In the genomic region with DNA sequence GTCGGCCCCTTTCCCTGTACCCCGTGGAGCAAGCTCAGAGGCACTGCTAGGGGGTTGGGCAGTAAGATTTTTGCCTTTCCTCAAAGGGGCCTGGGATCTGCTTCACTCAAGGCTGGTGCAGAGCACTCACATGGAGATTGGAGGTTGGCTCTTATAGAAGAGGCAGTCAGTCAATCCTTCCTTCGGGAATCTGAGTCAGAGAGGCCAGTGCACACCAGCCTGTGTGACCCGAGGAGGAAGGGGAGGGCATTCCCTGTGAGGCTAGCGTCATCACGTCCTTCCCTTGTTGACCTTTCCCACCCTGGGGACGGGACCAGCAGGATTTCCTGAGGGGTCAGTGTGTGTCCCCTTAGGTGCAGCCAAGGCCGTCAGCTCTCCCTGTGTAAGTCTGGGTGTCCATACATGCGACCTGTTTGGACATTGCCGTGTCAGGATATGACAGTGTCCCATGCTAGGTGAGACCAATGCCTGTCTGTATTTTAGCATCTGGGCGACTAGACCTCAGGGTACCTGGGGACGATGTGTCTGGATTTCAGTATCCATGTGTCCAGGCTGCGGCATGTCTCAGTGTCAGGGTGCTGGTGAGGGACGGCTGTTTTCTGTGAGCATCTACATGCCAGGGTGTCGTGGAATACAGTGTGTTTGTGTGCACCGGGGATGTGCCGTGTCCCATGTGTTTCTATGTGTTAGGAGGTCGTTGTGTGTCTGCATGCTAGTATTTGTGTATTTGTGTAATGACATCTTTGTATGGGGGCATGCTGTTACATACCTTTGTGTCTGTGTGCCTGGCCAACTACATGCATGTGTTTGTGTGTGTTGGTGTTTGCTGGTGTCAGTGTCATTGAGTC, we compare ENCODE assay signal across 15 cellular contexts. TPM values are rescaled to one million over a fixed set of nuclear protein-coding genes. Genes with fewer than 3 reads are reported as not detected.
DNase-seq lines count a peak whose midpoint lies in the region; ATAC-seq, FAIRE-seq and TF ChIP-seq lines count a peak whose summit lies in the region.
"Had no signal": no experiment of that assay in that cellular context is flagged by ENCODE, and none has a peak within 500 bp of the region (broad histone marks: within the 10 kb centered on the region; RNA-seq: fewer than 3 reads in every experiment).

No MANE protein-coding gene starts in this region.

- CTCF ChIA-PET in Caco-2 (lab: Charles Lee), result interaction anchor here (1.1 to 1.8 kb wide), 2 partner anchors 78 to 107 kb away, joined by 3 to 14 read pairs; partner anchors contain the start of gene TPD52L2

- H3K4me1 ChIP-seq in Caco-2, result peaks cover 23% of the 10 kb centered on the region
- peaks cover 11 to 13% of the 10 kb centered on the region in 2 donors for H3K4me1 ChIP-seq in neuronal stem cell (ENCODE audit: control insufficient read depth in 2 of 2, insufficient read depth in 1 of 2, low read depth in 1 of 2, low read length in 2 of 2)

- no peak for ATAC-seq in GM21825 (IDR thresholded peaks at IDR 0.05; ENCODE audit: unreplicated experiment)

- H2AK5ac ChIP-seq in neuronal stem cell (ENCODE audit: low read depth, low read length), result peak overlapping the region; percentile 80

- no peak overlapping the region for H2BK15ac ChIP-seq in neuronal stem cell (ENCODE audit: low read length)

- H3K14ac ChIP-seq in neuronal stem cell (ENCODE audit: low read length), result no peak overlapping the region

- H3K27me3 ChIP-seq in Caco-2 (replicated peaks; ENCODE audit: control insufficient read depth, insufficient read depth, low read length), result no peaks in the 10 kb centered on the region
- H3K27me3 ChIP-seq in neuronal stem cell (ENCODE audit: control insufficient read depth in 3 of 3, insufficient read depth in 3 of 3, low read depth in 1 of 3, low read length in 3 of 3), result peaks cover 0 to 9% (median 0%) of the 10 kb centered on the region in 3 experiments
- H3K27me3 ChIP-seq: brain microvascular endothelial cell had no signal

- no CpG with 5 or more reads among the region's 18 CpGs for WGBS in neuronal stem cell (ENCODE audit: extremely low coverage in 2 of 2, insufficient read length in 2 of 2, insufficient replicate concordance in 1 of 2), 2 donors

- no peak overlapping the region for H2AFZ ChIP-seq in neuronal stem cell (ENCODE audit: low read length)

- no peak overlapping the region for H3K23ac ChIP-seq in neuronal stem cell (ENCODE audit: low read depth, low read length, poor library complexity)

- peak overlapping the region; percentile 59 for H4K91ac ChIP-seq in neuronal stem cell (ENCODE audit: low read depth, low read length, poor library complexity)

- no peak overlapping the region for H3K4me2 ChIP-seq in neuronal stem cell (ENCODE audit: insufficient read depth, low read length, poor library complexity, severe bottlenecking)

- H3K4me1 Mint-ChIP-seq in Caco-2 (ENCODE audit: low read depth, unreplicated experiment) (peaks cover 18% of the 10 kb centered on the region), brain (peaks cover 45% of the 10 kb centered on the region)
- peaks cover 40% of the 10 kb centered on the region for H3K4me1 Mint-ChIP-seq in activated T-helper 1 cell treated with anti-CD3 and anti-CD28 coated beads, Interleukin-12 subunit alpha, Interleukin-12 subunit beta, Interleukin-2, Interleukin-4 antibody, amounts not matched to agents 30 ng/mL and 10 ng/mL and 1 ng/mL, durations not matched to agents 14 hours and 24 hours and 36 hours (ENCODE audit: low read depth)

- H3K27ac Mint-ChIP-seq in Caco-2 (ENCODE audit: unreplicated experiment), result no peak overlapping the region
- H3K27ac Mint-ChIP-seq in brain, result peak overlapping the region; percentile 24 to 88 (median 58)
- no peak overlapping the region for H3K27ac Mint-ChIP-seq in activated T-helper 1 cell treated with anti-CD3 and anti-CD28 coated beads, Interleukin-12 subunit alpha, Interleukin-12 subunit beta, Interleukin-2, Interleukin-4 antibody, amounts not matched to agents 30 ng/mL and 10 ng/mL and 1 ng/mL, durations not matched to agents 14 hours and 24 hours and 36 hours

- H3K27me3 Mint-ChIP-seq in Caco-2 (ENCODE audit: insufficient read depth, unreplicated experiment) (peaks cover 3% of the 10 kb centered on the region), brain (no peaks in the 10 kb centered on the region)
- peaks cover 2% of the 10 kb centered on the region for H3K27me3 Mint-ChIP-seq in activated T-helper 1 cell treated with anti-CD3 and anti-CD28 coated beads, Interleukin-12 subunit alpha, Interleukin-12 subunit beta, Interleukin-2, Interleukin-4 antibody, amounts not matched to agents 30 ng/mL and 10 ng/mL and 1 ng/mL, durations not matched to agents 14 hours and 24 hours and 36 hours (ENCODE audit: insufficient read depth)

- H3K36me3 Mint-ChIP-seq in Caco-2 (ENCODE audit: insufficient read depth, unreplicated experiment) (peaks cover 26% of the 10 kb centered on the region), brain (peaks cover 3% of the 10 kb centered on the region)
- peaks cover 21% of the 10 kb centered on the region for H3K36me3 Mint-ChIP-seq in activated T-helper 1 cell treated with anti-CD3 and anti-CD28 coated beads, Interleukin-12 subunit alpha, Interleukin-12 subunit beta, Interleukin-2, Interleukin-4 antibody, amounts not matched to agents 30 ng/mL and 10 ng/mL and 1 ng/mL, durations not matched to agents 14 hours and 24 hours and 36 hours (ENCODE audit: low read depth)

- TF ChIP-seq CTCF in Caco-2 (IDR thresholded peaks at IDR 0.05; ENCODE audit: insufficient read depth in 1 of 2, low read depth in 1 of 2, low read length in 1 of 2, severe bottlenecking in 1 of 2, unreplicated experiment in 1 of 2) (no peak), brain (conservative IDR thresholded peaks at IDR 0.05) (no peak)

- H3K36me3 ChIP-seq in Caco-2 (ENCODE audit: control insufficient read depth, insufficient read depth, low read length) (peaks cover 8% of the 10 kb centered on the region), neuronal stem cell (replicated peaks in 1 of 2; ENCODE audit: control insufficient read depth in 2 of 2, insufficient read depth in 2 of 2, low read length in 2 of 2) (peaks cover 8 to 14% of the 10 kb centered on the region in 2 donors)
- H3K36me3 ChIP-seq: SJCRH30 had no signal

- peak overlapping the region; percentile 41 for H3K4ac ChIP-seq in neuronal stem cell (ENCODE audit: low read length)

- peak overlapping the region; percentile 3 for H2BK5ac ChIP-seq in neuronal stem cell (ENCODE audit: low read length)

- H3K9me3 ChIP-seq in Caco-2 (no peaks in the 10 kb centered on the region), neuronal stem cell (replicated peaks in 1 of 2; ENCODE audit: control insufficient read depth in 2 of 2, insufficient read depth in 1 of 2, low read depth in 1 of 2, low read length in 2 of 2) (peaks cover 0 to 6% of the 10 kb centered on the region in 2 donors)
- H3K9me3 ChIP-seq: SJCRH30 had no signal

- H3K79me1 ChIP-seq in neuronal stem cell (ENCODE audit: low read depth, low read length), result peaks cover 2% of the 10 kb centered on the region

- H3K4me3 ChIP-seq in Caco-2 (ENCODE audit: low read depth, low read length), result no peak overlapping the region
- peak overlapping the region in 1 of 2 donors; percentile 47 for H3K4me3 ChIP-seq in neuronal stem cell (ENCODE audit: low read length in 2 of 2)

- H2BK12ac ChIP-seq in neuronal stem cell (ENCODE audit: low read length), result peak overlapping the region; percentile 76

- H2BK120ac ChIP-seq in neuronal stem cell (ENCODE audit: low read depth, low read length), result no peak overlapping the region

- H4K8ac ChIP-seq in neuronal stem cell (ENCODE audit: low read depth, low read length), result peak overlapping the region; percentile 43

- intact Hi-C loops in Caco-2 (cut with micrococcal nuclease; ENCODE audit: unreplicated experiment), result loop anchor here (1.0 to 10.0 kb wide), 3 partner anchors 63 to 188 kb away; partner anchors contain the start of gene TPD52L2
- intact Hi-C loops in activated T-helper 1 cell treated with anti-CD3 and anti-CD28 coated beads, Interleukin-12 subunit alpha, Interleukin-12 subunit beta, Interleukin-2, Interleukin-4 antibody, amounts not matched to agents 30 ng/mL and 10 ng/mL and 1 ng/mL, durations not matched to agents 14 hours and 24 hours and 36 hours (cut with micrococcal nuclease), result loop anchor here (5.0 to 10.0 kb wide), 2 partner anchors 185 to 238 kb away; partner anchors contain the start of genes LIME1 and SLC2A4RG

- peak; percentile 76 for FAIRE-seq in GM12891 (lab: Jason Lieb, UNC)

- H3K18ac ChIP-seq in neuronal stem cell (ENCODE audit: low read length), result no peak overlapping the region

- H3K27ac ChIP-seq in neuronal stem cell (replicated peaks; ENCODE audit: low read length), result no peak overlapping the region
- H3K27ac ChIP-seq: brain microvascular endothelial cell, SJCRH30 had no signal

- H3K4me3 Mint-ChIP-seq in Caco-2 (ENCODE audit: unreplicated experiment), result peak overlapping the region; percentile 63
- peak overlapping the region; percentile 14 to 79 (median 42) for H3K4me3 Mint-ChIP-seq in brain
- H3K4me3 Mint-ChIP-seq in activated T-helper 1 cell treated with anti-CD3 and anti-CD28 coated beads, Interleukin-12 subunit alpha, Interleukin-12 subunit beta, Interleukin-2, Interleukin-4 antibody, amounts not matched to agents 30 ng/mL and 10 ng/mL and 1 ng/mL, durations not matched to agents 14 hours and 24 hours and 36 hours, result no peak overlapping the region

- peak in 1 of 2 experiments; percentile 53 for DNase-seq in Caco-2
- peak; percentile 5 for DNase-seq in GM12891 (ENCODE audit: insufficient read length, low spot score)
- no peak for DNase-seq in neuronal stem cell (ENCODE audit: low spot score)
- DNase-seq in NOMO-1 (lab: John Stamatoyannopoulos, UW; ENCODE audit: unreplicated experiment in 2 of 2), result no peak
- DNase-seq in activated T-cell treated with anti-CD3 and anti-CD28 coated beads, Interleukin-2, amount 50 U/mL, for 48 hours, result no peak
- no peak for DNase-seq in activated T-helper 1 cell treated with anti-CD3 and anti-CD28 coated beads, Interleukin-12 subunit alpha, Interleukin-12 subunit beta, Interleukin-2, Interleukin-4 antibody, amounts not matched to agents 30 ng/mL and 10 ng/mL and 1 ng/mL, durations not matched to agents 14 hours and 24 hours and 36 hours (ENCODE audit: low spot score)
- DNase-seq: activated T-cell treated with anti-CD3 and anti-CD28 coated beads, Interleukin-2, amount 50 U/mL, for 1 hour; brain microvascular endothelial cell; KG1; left colon; NCI-H2029 treated with DMSO at 0.1 percent for 48 hours; stimulated activated CD4-positive, alpha-beta T cell treated with anti-CD3 and anti-CD28 coated beads, Interleukin-12 subunit alpha, Interleukin-12 subunit beta, amount 100 ng/mL, for 4 hours had no signal

- TF ChIP-seq POLR2A in GM12891 (IDR thresholded peaks at IDR 0.05; ENCODE audit: low read depth, low read length), result peak; percentile 85

- H3K9me3 Mint-ChIP-seq in Caco-2 (ENCODE audit: unreplicated experiment), result no peaks in the 10 kb centered on the region
- peaks cover 0 to 2% (median 0%) of the 10 kb centered on the region in 5 experiments for H3K9me3 Mint-ChIP-seq in brain
- H3K9me3 Mint-ChIP-seq in activated T-helper 1 cell treated with anti-CD3 and anti-CD28 coated beads, Interleukin-12 subunit alpha, Interleukin-12 subunit beta, Interleukin-2, Interleukin-4 antibody, amounts not matched to agents 30 ng/mL and 10 ng/mL and 1 ng/mL, durations not matched to agents 14 hours and 24 hours and 36 hours, result no peaks in the 10 kb centered on the region

- POLR2A ChIA-PET in Caco-2 (lab: Charles Lee), result no interaction called here

- no TSS peak for BruUV-seq in Caco-2 (replicated peaks; lab: Mats Ljungman, UMichigan)

- H3K9ac ChIP-seq in neuronal stem cell (ENCODE audit: low read depth, low read length, poor library complexity), result peak overlapping the region; percentile 18

RNA-seq across cellular contexts. Expression of gene ZNF512B, which starts 2.8 kb away (rescaled TPM):
- 40.0 and 47.9 TPM in 2 replicates for total RNA-seq in Caco-2 (2022)
- 12.5 TPM for polyA plus RNA-seq in GM12891 (2012; ENCODE audit: low read depth, missing spikeins)
- polyA plus RNA-seq in brain (ENCODE audit: insufficient read depth, low read depth, low replicate concordance), result 15.2 TPM
- 7.8 TPM for polyA plus RNA-seq in neuronal stem cell (2013, experiment 1 of 2)
- 7.3 TPM for polyA plus RNA-seq in neuronal stem cell (2013, experiment 2 of 2)
- total RNA-seq in activated T-helper 1 cell treated with anti-CD3 and anti-CD28 coated beads, Interleukin-12 subunit alpha, Interleukin-12 subunit beta, Interleukin-2, Interleukin-4 antibody, amounts not matched to agents 30 ng/mL and 10 ng/mL and 1 ng/mL, durations not matched to agents 14 hours and 24 hours and 36 hours, result 28.0 and 28.3 TPM in 2 replicates

RNA-seq across cellular contexts. Expression of gene SAMD10, which starts 6.9 kb away (rescaled TPM):
- 13.4 and 13.6 TPM in 2 replicates for total RNA-seq in Caco-2 (2022)
- 116 TPM for polyA plus RNA-seq in GM12891 (2012; ENCODE audit: low read depth, missing spikeins)
- 29.4 TPM for polyA plus RNA-seq in brain (ENCODE audit: insufficient read depth, low read depth, low replicate concordance)
- polyA plus RNA-seq in neuronal stem cell (2013, experiment 1 of 2), result 6.5 TPM
- polyA plus RNA-seq in neuronal stem cell (2013, experiment 2 of 2), result 5.8 TPM
- 29.4 and 34.9 TPM in 2 replicates for total RNA-seq in activated T-helper 1 cell treated with anti-CD3 and anti-CD28 coated beads, Interleukin-12 subunit alpha, Interleukin-12 subunit beta, Interleukin-2, Interleukin-4 antibody, amounts not matched to agents 30 ng/mL and 10 ng/mL and 1 ng/mL, durations not matched to agents 14 hours and 24 hours and 36 hours
- total RNA-seq: SJCRH30 had no signal

RNA-seq across cellular contexts. Expression of gene PRPF6, which starts 8.4 kb away (rescaled TPM):
- total RNA-seq in Caco-2 (2022), result 176 and 181 TPM in 2 replicates
- 142 TPM for polyA plus RNA-seq in GM12891 (2012; ENCODE audit: low read depth, missing spikeins)
- 196 TPM for polyA plus RNA-seq in brain (ENCODE audit: insufficient read depth, low read depth, low replicate concordance)
- polyA plus RNA-seq in neuronal stem cell (2013, experiment 1 of 2), result 50.0 TPM
- 49.3 TPM for polyA plus RNA-seq in neuronal stem cell (2013, experiment 2 of 2)
- 82.3 and 83.6 TPM in 2 replicates for total RNA-seq in activated T-helper 1 cell treated with anti-CD3 and anti-CD28 coated beads, Interleukin-12 subunit alpha, Interleukin-12 subunit beta, Interleukin-2, Interleukin-4 antibody, amounts not matched to agents 30 ng/mL and 10 ng/mL and 1 ng/mL, durations not matched to agents 14 hours and 24 hours and 36 hours

RNA-seq across cellular contexts. Expression of gene UCKL1, which starts 16.3 kb away (rescaled TPM):
- 101 and 113 TPM in 2 replicates for total RNA-seq in Caco-2 (2022)
- polyA plus RNA-seq in GM12891 (2012; ENCODE audit: low read depth, missing spikeins), result 21.2 TPM
- 45.7 TPM for polyA plus RNA-seq in brain (ENCODE audit: insufficient read depth, low read depth, low replicate concordance)
- polyA plus RNA-seq in neuronal stem cell (2013, experiment 1 of 2), result 17.0 TPM
- polyA plus RNA-seq in neuronal stem cell (2013, experiment 2 of 2), result 15.6 TPM
- 48.7 and 49.3 TPM in 2 replicates for total RNA-seq in activated T-helper 1 cell treated with anti-CD3 and anti-CD28 coated beads, Interleukin-12 subunit alpha, Interleukin-12 subunit beta, Interleukin-2, Interleukin-4 antibody, amounts not matched to agents 30 ng/mL and 10 ng/mL and 1 ng/mL, durations not matched to agents 14 hours and 24 hours and 36 hours

Comparison
In these comparisons a context has a peak if more than half of its experiments do, and no peak if none do; other contexts are left out.
1. H3K27ac Mint-ChIP-seq: peak in brain (5 of 5); none in Caco-2 (single experiment) and activated T-helper 1 cell treated with anti-CD3 and anti-CD28 coated beads, Interleukin-12 subunit alpha, Interleukin-12 subunit beta, Interleukin-2, Interleukin-4 antibody, amounts not matched to agents 30 ng/mL and 10 ng/mL and 1 ng/mL, durations not matched to agents 14 hours and 24 hours and 36 hours (single experiment).